Comparison of ENCODE assay signal across 1 cellular context in genomic region chr1:201190624-201191051, GRCh38.
TF ChIP-seq lines count a peak whose summit lies in the region.

IGFN1 (plus strand) TSS chr1:201190824; CDS start chr1:201193294, 2,470 bp downstream.

TF ChIP-seq in GM23338, 12 proteins besides CTCF, POLR2A, EP300 and RAD21:
- no peak for TF ChIP-seq ZNF462 (CRISPR knock-in tag; IDR thresholded peaks at IDR 0.05)
- TF ChIP-seq STAT1 (IDR thresholded peaks at IDR 0.05; ENCODE audit: unreplicated experiment), result no peak
- no peak for TF ChIP-seq CREB1 (CRISPR knock-in tag; IDR thresholded peaks at IDR 0.05; ENCODE audit: low read depth)
- TF ChIP-seq ETS1 (IDR thresholded peaks at IDR 0.05), result no peak
- TF ChIP-seq EZH2phosphoT487 (IDR thresholded peaks at IDR 0.05; ENCODE audit: unreplicated experiment), result no peak
- no peak for TF ChIP-seq ZNF114 (CRISPR knock-in tag; IDR thresholded peaks at IDR 0.05)
- TF ChIP-seq JUNB (IDR thresholded peaks at IDR 0.05; ENCODE audit: unreplicated experiment), result no peak
- TF ChIP-seq ZNF331 (CRISPR knock-in tag; IDR thresholded peaks at IDR 0.05; ENCODE audit: low read depth), result no peak
- TF ChIP-seq EZH2 (IDR thresholded peaks at IDR 0.05; ENCODE audit: low read depth, unreplicated experiment), result no peak
- TF ChIP-seq POLR2AphosphoS5 (IDR thresholded peaks at IDR 0.05; ENCODE audit: low read depth), result no peak
- TF ChIP-seq NANOG (IDR thresholded peaks at IDR 0.05; ENCODE audit: borderline replicate concordance), result no peak
- no peak for TF ChIP-seq REST (IDR thresholded peaks at IDR 0.05; ENCODE audit: unreplicated experiment)
